ENCODE assay signal across 8 cellular contexts in the genomic region with DNA sequence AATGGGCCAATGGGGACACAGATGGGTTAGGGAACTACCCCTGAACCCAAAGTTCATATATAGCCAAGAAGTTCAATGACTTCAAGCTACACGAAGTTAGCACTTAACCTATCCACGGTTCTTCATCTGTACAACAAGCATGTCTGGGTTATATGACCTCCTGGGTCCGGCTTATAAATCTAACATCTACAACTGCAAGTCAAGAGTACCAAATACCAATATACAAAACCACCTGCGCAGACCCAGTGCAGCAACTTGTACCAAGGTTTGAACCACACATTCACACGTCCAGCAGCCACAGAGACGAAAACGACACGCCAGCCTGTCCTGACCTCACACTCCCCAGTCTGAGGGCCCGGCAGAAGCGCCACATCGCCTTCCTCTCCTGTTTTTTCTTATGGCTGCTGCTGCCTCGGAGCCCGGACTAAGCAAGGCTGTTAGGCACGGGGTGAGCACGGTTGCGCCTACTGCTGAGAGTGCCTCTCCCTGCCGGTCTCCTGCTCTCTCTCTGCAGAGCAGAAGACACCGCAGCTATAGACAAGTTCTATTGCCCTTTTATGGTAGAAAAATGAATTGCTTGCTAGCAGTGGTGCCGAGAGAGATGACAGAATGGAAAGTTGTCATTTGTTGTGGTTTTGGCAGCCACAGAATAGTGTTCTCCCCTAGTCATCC.
DNase-seq lines count a peak whose midpoint lies in the region; ATAC-seq and TF ChIP-seq lines count a peak whose summit lies in the region.

No MANE protein-coding gene starts in this region.

- H3K9me2 ChIP-seq in OCI-LY7 (ENCODE audit: insufficient read depth, low read length) = no peaks in the 10 kb centered on the region
- no peaks in the 10 kb centered on the region for H3K9me2 ChIP-seq in hepatocyte (replicated peaks; ENCODE audit: insufficient read depth)

- peaks cover 92% of the 10 kb centered on the region for H3K4me1 ChIP-seq in CD8-positive, alpha-beta memory T cell (ENCODE audit: insufficient read depth, low read length)
- H3K4me1 ChIP-seq in OCI-LY7 (ENCODE audit: insufficient read depth, low read length, poor library complexity, severe bottlenecking) (peaks cover 51% of the 10 kb centered on the region), hepatocyte (ENCODE audit: insufficient read depth) (peaks cover 81% of the 10 kb centered on the region)

- H3K9me3 ChIP-seq in CD8-positive, alpha-beta memory T cell (ENCODE audit: low read length) = no peaks in the 10 kb centered on the region
- H3K9me3 ChIP-seq in OCI-LY7 (ENCODE audit: low read length) = no peaks in the 10 kb centered on the region
- H3K9me3 ChIP-seq in hepatocyte (ENCODE audit: low read depth) = no peaks in the 10 kb centered on the region

- peak overlapping the region; percentile 73; the same call in 1 of the 2 replicates for H3K4me2 ChIP-seq in OCI-LY7 (ENCODE audit: low read length)
- peak overlapping the region; percentile 64 for H3K4me2 ChIP-seq in hepatocyte

- H3K27me3 ChIP-seq in CD8-positive, alpha-beta memory T cell (ENCODE audit: insufficient read depth, low read length, poor library complexity, severe bottlenecking) = no peaks in the 10 kb centered on the region
- H3K27me3 ChIP-seq in hepatocyte = no peaks in the 10 kb centered on the region

- H3K36me3 Mint-ChIP-seq in CD8-positive, alpha-beta memory T cell = peaks cover 0 to 34% (median 9%) of the 10 kb centered on the region in 3 donors
- peaks cover 25% of the 10 kb centered on the region for H3K36me3 Mint-ChIP-seq in activated naive CD4-positive, alpha-beta T cell treated with anti-CD3 and anti-CD28 coated beads for 36 hours (ENCODE audit: low read depth)

- no TSS peak for BruUV-seq in OCI-LY7 (replicated peaks; lab: Mats Ljungman, UMichigan)

- H2AFZ ChIP-seq in OCI-LY7 (ENCODE audit: low read length) = no peak overlapping the region
- H2AFZ ChIP-seq in hepatocyte = no peak overlapping the region

- peaks cover 16% of the 10 kb centered on the region for H4K20me1 ChIP-seq in OCI-LY7 (ENCODE audit: insufficient read depth, low read length)
- H4K20me1 ChIP-seq in hepatocyte (ENCODE audit: insufficient read depth, poor library complexity, severe bottlenecking) = no peaks in the 10 kb centered on the region

- H3K27ac Mint-ChIP-seq in CD8-positive, alpha-beta memory T cell = peak overlapping the region; percentile 38 to 95 (median 89)
- H3K27ac Mint-ChIP-seq in activated naive CD4-positive, alpha-beta T cell treated with anti-CD3 and anti-CD28 coated beads for 36 hours = peak overlapping the region; percentile 96

- 81% methylated on average over 19 of the region's 19 CpGs for WGBS in hepatocyte (ENCODE audit: low lambda C conversion rate, missing lambda C conversion rate)

- no peak overlapping the region for H3K27ac ChIP-seq in CD8-positive, alpha-beta memory T cell (ENCODE audit: low read depth, low read length)
- no peak overlapping the region for H3K27ac ChIP-seq in OCI-LY7 (ENCODE audit: low read depth, low read length, poor library complexity, severe bottlenecking)
- H3K27ac ChIP-seq in hepatocyte = peak overlapping the region; percentile 91

- POLR2A ChIA-PET in CD8-positive, alpha-beta memory T cell (lab: Charles Lee) = interaction anchor here (0.5 kb wide), 1 partner anchor 339 kb away, joined by 3 read pairs; no protein-coding TSS in a partner anchor
- POLR2A ChIA-PET in OCI-LY7 (lab: Charles Lee) = interaction anchor here (0.6 kb wide), 1 partner anchor 13 kb away, joined by 3 read pairs; no protein-coding TSS in a partner anchor

- peak overlapping the region; percentile 35 for H3K4me3 ChIP-seq in CD8-positive, alpha-beta memory T cell (ENCODE audit: low read length)
- no peak overlapping the region for H3K4me3 ChIP-seq in OCI-LY7 (ENCODE audit: low read depth, low read length, poor library complexity, severe bottlenecking)
- H3K4me3 ChIP-seq in hepatocyte = no peak overlapping the region

- peak overlapping the region; percentile 68 to 93 (median 86) for H3K4me3 Mint-ChIP-seq in CD8-positive, alpha-beta memory T cell
- H3K4me3 Mint-ChIP-seq in activated naive CD4-positive, alpha-beta T cell treated with anti-CD3 and anti-CD28 coated beads for 36 hours = peak overlapping the region; percentile 88

- peak; percentile 21 to 83 (median 69) for DNase-seq in CD8-positive, alpha-beta memory T cell
- DNase-seq in OCI-LY7 (ENCODE audit: low spot score) (peak; percentile 24), hepatocyte (ENCODE audit: low spot score) (peak; percentile 49), NCI-H524 treated with DMSO at 0.1 percent for 48 hours (lab: John Stamatoyannopoulos, UW) (no peak), epidermal melanocyte (ENCODE audit: insufficient read length, low spot score) (no peak)
- peak; percentile 93 for DNase-seq in activated naive CD4-positive, alpha-beta T cell treated with anti-CD3 and anti-CD28 coated beads for 36 hours
- DNase-seq in stimulated activated CD4-positive, alpha-beta T cell treated with anti-CD3 and anti-CD28 coated beads, Interleukin-2, amount 100 ng/mL, for 48 hours = peak; percentile 57 to 58

- no peaks in the 10 kb centered on the region for H3K36me3 ChIP-seq in CD8-positive, alpha-beta memory T cell (ENCODE audit: insufficient read depth, low read length)
- H3K36me3 ChIP-seq in OCI-LY7 (ENCODE audit: insufficient read depth, low read length) = peaks cover 9% of the 10 kb centered on the region
- no peaks in the 10 kb centered on the region for H3K36me3 ChIP-seq in hepatocyte (replicated peaks; ENCODE audit: insufficient read depth, low read depth)

- CTCF ChIA-PET in CD8-positive, alpha-beta memory T cell (lab: Charles Lee) = interaction anchor here (1.0 to 4.2 kb wide), 7 partner anchors 9 to 329 kb away, joined by 3 to 14 read pairs (median 4); no protein-coding TSS in a partner anchor
- CTCF ChIA-PET in OCI-LY7 (lab: Charles Lee; ENCODE audit: unreplicated experiment) = interaction anchor here (2.3 to 3.6 kb wide), 2 partner anchors 8 to 15 kb away, joined by 11 to 13 read pairs; no protein-coding TSS in a partner anchor
- CTCF ChIA-PET in activated naive CD4-positive, alpha-beta T cell treated with anti-CD3 and anti-CD28 coated beads for 36 hours (lab: Charles Lee) = interaction anchor here (1.1 to 5.8 kb wide), 6 partner anchors 9 to 135 kb away, joined by 4 to 54 read pairs (median 8); no protein-coding TSS in a partner anchor

- intact Hi-C loops in OCI-LY7 (cut with micrococcal nuclease; ENCODE audit: unreplicated experiment) = no loop called here
- intact Hi-C loops in activated naive CD4-positive, alpha-beta T cell treated with anti-CD3 and anti-CD28 coated beads for 36 hours (cut with micrococcal nuclease) = loop anchor here (1.0 to 10.0 kb wide), 5 partner anchors 64 to 1500 kb away; partner anchors contain the start of gene DAGLB

- ATAC-seq in GM21717 (IDR thresholded peaks at IDR 0.05; ENCODE audit: unreplicated experiment) = peak; percentile 46

- no peaks in the 10 kb centered on the region for H3K9me3 Mint-ChIP-seq in CD8-positive, alpha-beta memory T cell
- peaks cover 2% of the 10 kb centered on the region for H3K9me3 Mint-ChIP-seq in activated naive CD4-positive, alpha-beta T cell treated with anti-CD3 and anti-CD28 coated beads for 36 hours

- peaks cover 79 to 99% (median 98%) of the 10 kb centered on the region in 3 donors for H3K4me1 Mint-ChIP-seq in CD8-positive, alpha-beta memory T cell
- H3K4me1 Mint-ChIP-seq in activated naive CD4-positive, alpha-beta T cell treated with anti-CD3 and anti-CD28 coated beads for 36 hours (ENCODE audit: low read depth) = peaks cover 97% of the 10 kb centered on the region

- no peaks in the 10 kb centered on the region for H3K27me3 Mint-ChIP-seq in CD8-positive, alpha-beta memory T cell
- no peaks in the 10 kb centered on the region for H3K27me3 Mint-ChIP-seq in activated naive CD4-positive, alpha-beta T cell treated with anti-CD3 and anti-CD28 coated beads for 36 hours (ENCODE audit: low read depth)

- H3K79me2 ChIP-seq in OCI-LY7 (ENCODE audit: insufficient read depth, low read depth, low read length) (no peaks in the 10 kb centered on the region), hepatocyte (peaks cover 11% of the 10 kb centered on the region)

- TF ChIP-seq CTCF in OCI-LY7 (conservative IDR thresholded peaks at IDR 0.05; ENCODE audit: low read length) = no peak
- TF ChIP-seq CTCF in hepatocyte (IDR thresholded peaks at IDR 0.05; ENCODE audit: poor library complexity) = no peak

Comparison
In these comparisons a context has a peak if more than half of its experiments do, and no peak if none do; other contexts are left out.
1. DNase-seq: peak in CD8-positive, alpha-beta memory T cell (5 of 5), OCI-LY7 (single experiment), activated naive CD4-positive, alpha-beta T cell treated with anti-CD3 and anti-CD28 coated beads for 36 hours (single experiment), hepatocyte (single experiment) and stimulated activated CD4-positive, alpha-beta T cell treated with anti-CD3 and anti-CD28 coated beads, Interleukin-2, amount 100 ng/mL, for 48 hours (2 of 2); none in NCI-H524 treated with DMSO at 0.1 percent for 48 hours (single experiment) and epidermal melanocyte (single experiment).